Comparison of ENCODE assay signal across 1 cellular context in genomic region chr19:47447470-47448359, GRCh38.
TF ChIP-seq lines count a peak whose summit lies in the region.

No MANE protein-coding gene starts in this region.

TF ChIP-seq in K562, 482 proteins besides CTCF, POLR2A, EP300 and RAD21 (continued from another document and continues in another):
- TF ChIP-seq ZNF639 (CRISPR knock-in tag; conservative IDR thresholded peaks at IDR 0.05 in 1 of 2, IDR thresholded peaks at IDR 0.05 in 1 of 2) (peak in 1 of 2 experiments; percentile 67; a peak in 1 of 4 replicates), NFIC (IDR thresholded peaks at IDR 0.05) (peak; percentile 38), NONO (IDR thresholded peaks at IDR 0.05; ENCODE audit: low read depth in 2 of 2, low read length in 1 of 2) (peak in 1 of 2 experiments; percentile 73; a peak in 1 of 4 replicates), MYBL2 (IDR thresholded peaks at IDR 0.05; ENCODE audit: low read depth) (no peak), MYBL2 (CRISPR knock-in tag; IDR thresholded peaks at IDR 0.05; ENCODE audit: borderline replicate concordance) (peak; percentile 82), ZFX (CRISPR knock-in tag; IDR thresholded peaks at IDR 0.05) (no peak; the same call in 1 of the 2 replicates), CC2D1A (IDR thresholded peaks at IDR 0.05) (no peak), FIP1L1 (IDR thresholded peaks at IDR 0.05; ENCODE audit: low read depth, low read length, poor library complexity, severe bottlenecking) (peak; percentile 73), ADNP (tag; IDR thresholded peaks at IDR 0.05) (no peak), MTA3 (IDR thresholded peaks at IDR 0.05; ENCODE audit: borderline replicate concordance) (peak; percentile 46; the same call in 1 of the 2 replicates), ZNF431 (CRISPR knock-in tag; IDR thresholded peaks at IDR 0.05) (peak; percentile 83), ZNF263 (CRISPR knock-in tag; IDR thresholded peaks at IDR 0.05; ENCODE audit: borderline replicate concordance) (0 out of 2 replicates have a peak, but pooled peaks have one; percentile 19), FOXP4 (CRISPR knock-in tag; IDR thresholded peaks at IDR 0.05; ENCODE audit: borderline replicate concordance) (peak; percentile 93; the same call in 1 of the 2 replicates), MBD2 (IDR thresholded peaks at IDR 0.05; ENCODE audit: borderline replicate concordance, low read depth) (0 out of 2 replicates have a peak, but pooled peaks have one; percentile 4), XRCC4 (IDR thresholded peaks at IDR 0.05; ENCODE audit: extremely low read depth, insufficient read depth, insufficient read length) (no peak), MCM7 (IDR thresholded peaks at IDR 0.05) (no peak), NR1H2 (CRISPR knock-in tag; IDR thresholded peaks at IDR 0.05) (no peak), PML (IDR thresholded peaks at IDR 0.05; ENCODE audit: low read length) (no peak), MXI1 (IDR thresholded peaks at IDR 0.05; ENCODE audit: low read depth, low read length) (peak; percentile 49; the same call in 1 of the 2 replicates), ZNF253 (CRISPR knock-in tag; conservative IDR thresholded peaks at IDR 0.05) (no peak), ZNF224 (CRISPR knock-in tag; IDR thresholded peaks at IDR 0.05) (peak; percentile 71; the same call in 1 of the 2 replicates), FOXM1 (IDR thresholded peaks at IDR 0.05; ENCODE audit: low read depth) (no peak), FOXM1 (CRISPR knock-in tag; IDR thresholded peaks at IDR 0.05; ENCODE audit: low read depth) (peak; percentile 52; the same call in 1 of the 2 replicates), USF2 (CRISPR knock-in tag; IDR thresholded peaks at IDR 0.05) (peak; percentile 64), NFYB (IDR thresholded peaks at IDR 0.05; ENCODE audit: extremely low read depth, insufficient read length) (no peak), SMAD1 (IDR thresholded peaks at IDR 0.05; ENCODE audit: low read depth, low read length, partially characterized antibody) (no peak), SAFB (IDR thresholded peaks at IDR 0.05; ENCODE audit: borderline replicate concordance, low read depth, low read length) (0 out of 2 replicates have a peak, but pooled peaks have one; percentile 44), ZBTB11 (CRISPR knock-in tag; IDR thresholded peaks at IDR 0.05) (no peak), MCM5 (IDR thresholded peaks at IDR 0.05; ENCODE audit: low read depth) (no peak), CREB5 (CRISPR knock-in tag; IDR thresholded peaks at IDR 0.05) (no peak), ZNF124 (CRISPR knock-in tag; IDR thresholded peaks at IDR 0.05) (peak; percentile 83; the same call in 1 of the 2 replicates)
- TF ChIP-seq, protein P1, sequence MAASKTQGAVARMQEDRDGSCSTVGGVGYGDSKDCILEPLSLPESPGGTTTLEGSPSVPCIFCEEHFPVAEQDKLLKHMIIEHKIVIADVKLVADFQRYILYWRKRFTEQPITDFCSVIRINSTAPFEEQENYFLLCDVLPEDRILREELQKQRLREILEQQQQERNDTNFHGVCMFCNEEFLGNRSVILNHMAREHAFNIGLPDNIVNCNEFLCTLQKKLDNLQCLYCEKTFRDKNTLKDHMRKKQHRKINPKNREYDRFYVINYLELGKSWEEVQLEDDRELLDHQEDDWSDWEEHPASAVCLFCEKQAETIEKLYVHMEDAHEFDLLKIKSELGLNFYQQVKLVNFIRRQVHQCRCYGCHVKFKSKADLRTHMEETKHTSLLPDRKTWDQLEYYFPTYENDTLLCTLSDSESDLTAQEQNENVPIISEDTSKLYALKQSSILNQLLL (CRISPR knock-in tag; IDR thresholded peaks at IDR 0.05; ENCODE audit: borderline replicate concordance): no peak
- TF ChIP-seq, protein P2, sequence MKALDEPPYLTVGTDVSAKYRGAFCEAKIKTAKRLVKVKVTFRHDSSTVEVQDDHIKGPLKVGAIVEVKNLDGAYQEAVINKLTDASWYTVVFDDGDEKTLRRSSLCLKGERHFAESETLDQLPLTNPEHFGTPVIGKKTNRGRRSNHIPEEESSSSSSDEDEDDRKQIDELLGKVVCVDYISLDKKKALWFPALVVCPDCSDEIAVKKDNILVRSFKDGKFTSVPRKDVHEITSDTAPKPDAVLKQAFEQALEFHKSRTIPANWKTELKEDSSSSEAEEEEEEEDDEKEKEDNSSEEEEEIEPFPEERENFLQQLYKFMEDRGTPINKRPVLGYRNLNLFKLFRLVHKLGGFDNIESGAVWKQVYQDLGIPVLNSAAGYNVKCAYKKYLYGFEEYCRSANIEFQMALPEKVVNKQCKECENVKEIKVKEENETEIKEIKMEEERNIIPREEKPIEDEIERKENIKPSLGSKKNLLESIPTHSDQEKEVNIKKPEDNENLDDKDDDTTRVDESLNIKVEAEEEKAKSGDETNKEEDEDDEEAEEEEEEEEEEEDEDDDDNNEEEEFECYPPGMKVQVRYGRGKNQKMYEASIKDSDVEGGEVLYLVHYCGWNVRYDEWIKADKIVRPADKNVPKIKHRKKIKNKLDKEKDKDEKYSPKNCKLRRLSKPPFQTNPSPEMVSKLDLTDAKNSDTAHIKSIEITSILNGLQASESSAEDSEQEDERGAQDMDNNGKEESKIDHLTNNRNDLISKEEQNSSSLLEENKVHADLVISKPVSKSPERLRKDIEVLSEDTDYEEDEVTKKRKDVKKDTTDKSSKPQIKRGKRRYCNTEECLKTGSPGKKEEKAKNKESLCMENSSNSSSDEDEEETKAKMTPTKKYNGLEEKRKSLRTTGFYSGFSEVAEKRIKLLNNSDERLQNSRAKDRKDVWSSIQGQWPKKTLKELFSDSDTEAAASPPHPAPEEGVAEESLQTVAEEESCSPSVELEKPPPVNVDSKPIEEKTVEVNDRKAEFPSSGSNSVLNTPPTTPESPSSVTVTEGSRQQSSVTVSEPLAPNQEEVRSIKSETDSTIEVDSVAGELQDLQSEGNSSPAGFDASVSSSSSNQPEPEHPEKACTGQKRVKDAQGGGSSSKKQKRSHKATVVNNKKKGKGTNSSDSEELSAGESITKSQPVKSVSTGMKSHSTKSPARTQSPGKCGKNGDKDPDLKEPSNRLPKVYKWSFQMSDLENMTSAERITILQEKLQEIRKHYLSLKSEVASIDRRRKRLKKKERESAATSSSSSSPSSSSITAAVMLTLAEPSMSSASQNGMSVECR (CRISPR knock-in tag; IDR thresholded peaks at IDR 0.05): peak; percentile 91
- TF ChIP-seq, protein P3, sequence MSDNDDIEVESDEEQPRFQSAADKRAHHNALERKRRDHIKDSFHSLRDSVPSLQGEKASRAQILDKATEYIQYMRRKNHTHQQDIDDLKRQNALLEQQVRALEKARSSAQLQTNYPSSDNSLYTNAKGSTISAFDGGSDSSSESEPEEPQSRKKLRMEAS (CRISPR knock-in tag; IDR thresholded peaks at IDR 0.05): peak; percentile 100
